Comparison of ENCODE assay signal across 9 cellular contexts in the genomic region with DNA sequence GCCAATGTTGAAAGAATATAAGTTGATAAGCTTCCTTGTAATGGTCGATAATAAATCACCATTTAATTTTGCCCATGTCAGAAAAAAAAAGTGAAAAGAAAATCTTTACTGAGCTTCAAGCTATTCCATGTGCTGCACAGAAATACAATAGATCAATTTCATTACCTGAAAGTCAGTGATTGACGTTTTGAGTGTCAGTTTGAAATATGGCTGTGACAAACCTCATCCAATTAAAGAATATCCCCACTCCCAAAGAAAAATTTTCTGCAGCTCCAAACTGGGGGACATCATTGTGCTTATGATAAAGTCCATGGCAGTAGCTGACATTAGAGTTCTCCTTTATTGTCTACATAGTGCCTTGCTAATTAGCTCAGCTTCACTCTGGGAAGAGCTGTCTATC.
"Had no signal": no experiment of that assay in that cellular context is flagged by ENCODE, and none has a peak within 500 bp of the region (broad histone marks: within the 10 kb centered on the region; RNA-seq: fewer than 3 reads in every experiment).

No MANE protein-coding gene starts in this region.

- H3K27ac ChIP-seq: GM23248 had no signal

- H3K36me3 ChIP-seq: HAP-1 had no signal

- H3K4me3 ChIP-seq: GM23248, GM23338, HAP-1 had no signal

- DNase-seq: GM23248, GOT3, H7, H9, HCEC 1CT, HFFc6 had no signal

- H2AFZ ChIP-seq: GM23248, GM23338 had no signal

- H3K27ac Mint-ChIP-seq: GM23338, H9, HFFc6 had no signal

- H3K4me3 Mint-ChIP-seq: GM23338, H9, HFFc6 had no signal

- H3K4me1 ChIP-seq: HAP-1 had no signal

- H3K4me2 ChIP-seq: GM23338 had no signal

- ATAC-seq: GM23338, HCT116 had no signal

- H3K9me3 ChIP-seq: HAP-1 had no signal

- H3K9ac ChIP-seq: GM23248 had no signal

- H3K4me1 Mint-ChIP-seq: GM23338, H9 had no signal
